In genomic region chr11:116654526-116654925, GRCh38 we compare ENCODE assay signal across 25 cellular contexts.
DNase-seq lines count a peak whose midpoint lies in the region; ATAC-seq, FAIRE-seq and TF ChIP-seq lines count a peak whose summit lies in the region.
"Had no signal": no experiment of that assay in that cellular context is flagged by ENCODE, and none has a peak within 500 bp of the region (broad histone marks: within the 10 kb centered on the region; RNA-seq: fewer than 3 reads in every experiment).

No MANE protein-coding gene starts in this region.

- no peak for ATAC-seq in omental fat pad (ENCODE audit: low FRiP score)
- ATAC-seq: GM12878 had no signal

- H3K4me3 ChIP-seq in bronchial epithelial cell (ENCODE audit: low read depth, low read length), result no peak overlapping the region
- H3K4me3 ChIP-seq: BLaER1, GM12878 had no signal

- H3K27me3 ChIP-seq in bronchial epithelial cell (ENCODE audit: control insufficient read depth, insufficient read depth, low read length), result no peaks in the 10 kb centered on the region
- H3K27me3 ChIP-seq: BE2C, BLaER1 had no signal

- DNase-seq in bronchial epithelial cell (ENCODE audit: low read depth) (no peak), urothelium cell line (ENCODE audit: low spot score) (no peak), SHP77 treated with DMSO at 0.1 percent for 48 hours (lab: John Stamatoyannopoulos, UW) (no peak), germinal center (ENCODE audit: low spot score) (no peak), omental fat pad (ENCODE audit: low spot score) (no peak)
- DNase-seq: 8988T; ACHN; BE2C; C1 segment of cervical spinal cord; CD4-positive, alpha-beta memory T cell; CD4-positive, CD25-positive, alpha-beta regulatory T cell; CD8-positive, alpha-beta memory T cell; COR-L47; DMS 273 treated with DMSO at 0.1 percent for 48 hours; DMS153; DMS53; DMS79; DND-41; EL; GDM1 had no signal

- TF ChIP-seq CTCF in bronchial epithelial cell (IDR thresholded peaks at IDR 0.05; ENCODE audit: insufficient read depth, low read length, severe bottlenecking) (no peak), omental fat pad (IDR thresholded peaks at IDR 0.05) (no peak)

- no peaks in the 10 kb centered on the region for H3K36me3 ChIP-seq in bronchial epithelial cell (ENCODE audit: control insufficient read depth, insufficient read depth, low read length)
- H3K36me3 ChIP-seq: BE2C, BLaER1 had no signal

- FAIRE-seq in bronchial epithelial cell (lab: Jason Lieb, UNC), result peak; percentile 87
- FAIRE-seq in urothelium cell line (lab: Jason Lieb, UNC), result peak; percentile 17
- FAIRE-seq: A204.1, GM12878, GM12892, GM18507 had no signal
